Comparison of ENCODE assay signal across 26 cellular contexts in the genomic region with DNA sequence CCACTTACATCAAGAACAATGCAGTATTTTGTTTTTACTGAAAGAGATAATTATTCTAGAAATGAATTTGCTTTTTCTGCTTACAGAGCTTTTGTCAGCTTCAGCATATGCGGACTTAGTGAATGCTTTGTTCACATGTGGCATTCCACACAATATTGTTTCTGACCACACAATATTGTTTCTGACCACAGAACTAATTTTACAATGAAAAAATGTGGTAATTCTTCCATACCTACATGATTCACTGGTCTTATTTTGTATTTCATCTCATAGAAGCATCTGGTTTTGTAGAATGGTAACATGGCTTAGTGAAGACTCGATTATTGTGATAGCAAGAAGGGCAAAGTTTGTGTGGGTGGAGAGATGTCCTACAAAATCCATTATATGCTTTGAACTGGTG.
DNase-seq lines count a peak whose midpoint lies in the region; ATAC-seq, FAIRE-seq and TF ChIP-seq lines count a peak whose summit lies in the region.
"Had no signal": no experiment of that assay in that cellular context is flagged by ENCODE, and none has a peak within 500 bp of the region (broad histone marks: within the 10 kb centered on the region; RNA-seq: fewer than 3 reads in every experiment).

No MANE protein-coding gene starts in this region.

- H3K4me1 ChIP-seq in KMS-11 (ENCODE audit: low read depth, poor library complexity, severe bottlenecking): peaks cover 32% of the 10 kb centered on the region
- H3K4me1 ChIP-seq: Peyer's patch had no signal

- H3K79me2 ChIP-seq in KMS-11 (ENCODE audit: insufficient read depth, low read depth): no peaks in the 10 kb centered on the region

- no peaks in the 10 kb centered on the region; the same call in 1 of the 2 replicates for H3K27me3 ChIP-seq in KMS-11 (ENCODE audit: insufficient read depth, low read depth)
- H3K27me3 ChIP-seq: BLaER1 treated with 17β-estradiol and CSF1 and Interleukin-3, amounts not matched to agents 10 nM and 100 nM; Peyer's patch had no signal

- H3K9ac ChIP-seq in KMS-11: no peak overlapping the region
- H3K9ac ChIP-seq: BLaER1 treated with 17β-estradiol and CSF1 and Interleukin-3, amounts not matched to agents 10 nM and 100 nM; SK-N-SH had no signal

- no peak for TF ChIP-seq CTCF in AG09309 (IDR thresholded peaks at IDR 0.05; ENCODE audit: control insufficient read depth, insufficient read depth, low read depth, low read length, missing control alignments)
- no peak for TF ChIP-seq CTCF in KMS-11 (conservative IDR thresholded peaks at IDR 0.05; ENCODE audit: low read depth, low read length)
- TF ChIP-seq CTCF in astrocyte of the spinal cord (IDR thresholded peaks at IDR 0.05; ENCODE audit: low read depth, low read length): no peak

- no peak for FAIRE-seq in urothelium cell line (lab: Jason Lieb, UNC)
- FAIRE-seq: GM12891 had no signal

- no peaks in the 10 kb centered on the region for H3K36me3 ChIP-seq in KMS-11 (ENCODE audit: insufficient read depth)
- H3K36me3 ChIP-seq: Peyer's patch had no signal

- H3K4me2 ChIP-seq in KMS-11: peak overlapping the region; percentile 41
- H3K4me2 ChIP-seq: BLaER1 treated with 17β-estradiol and CSF1 and Interleukin-3, amounts not matched to agents 10 nM and 100 nM; SK-N-SH had no signal

- in situ Hi-C loops in astrocyte of the spinal cord (cut with HindIII; ENCODE audit: low sequenced_read_pairs): no loop called here

- H4K20me1 ChIP-seq in KMS-11 (ENCODE audit: insufficient read depth): no peaks in the 10 kb centered on the region; the same call in 1 of the 2 replicates
- H4K20me1 ChIP-seq: BLaER1 treated with 17β-estradiol and CSF1 and Interleukin-3, amounts not matched to agents 10 nM and 100 nM had no signal

- no peak overlapping the region for H3K4me3 ChIP-seq in AG09309 (ENCODE audit: control insufficient read depth, low read depth, low read length)
- H3K4me3 ChIP-seq in KMS-11 (IDR thresholded peaks at IDR 0.05; ENCODE audit: insufficient read depth, low read depth, low read length): no peak overlapping the region
- no peak overlapping the region for H3K4me3 ChIP-seq in astrocyte of the spinal cord (ENCODE audit: low read depth, low read length)
- H3K4me3 ChIP-seq: BLaER1 treated with 17β-estradiol and CSF1 and Interleukin-3, amounts not matched to agents 10 nM and 100 nM; Peyer's patch had no signal

- no peak overlapping the region for H2AFZ ChIP-seq in KMS-11 (ENCODE audit: low read depth)

- H3K27ac ChIP-seq in KMS-11: peak overlapping the region; percentile 31; the same call in 1 of the 2 replicates
- H3K27ac ChIP-seq: Peyer's patch had no signal

- ATAC-seq in HG03469 (IDR thresholded peaks at IDR 0.05; ENCODE audit: unreplicated experiment): no peak
- ATAC-seq: HCT116 had no signal

- DNase-seq in AG09309 (ENCODE audit: low read depth) (peak; percentile 62), astrocyte of the spinal cord (ENCODE audit: low read depth, low spot score) (peak; percentile 35), myocyte (ENCODE audit: low read depth) (peak; percentile 37), urothelium cell line (ENCODE audit: low spot score) (no peak), A172 (ENCODE audit: low spot score) (no peak), GF-D8 (lab: John Stamatoyannopoulos, UW) (no peak)
- DNase-seq: 8988T; AML-193; CD4-positive, alpha-beta T cell; DMS53; KG1; NCI-H1092; NCI-H1417 treated with DMSO at 0.1 percent for 48 hours; NCI-H1694 treated with DMSO at 0.1 percent for 48 hours; NCI-H2081; NCI-H2227 treated with DMSO at 0.1 percent for 48 hours; NCI-H526 treated with DMSO at 0.1 percent for 48 hours; OCI-M1; Peyer's patch; SK-N-SH; SW 1271 had no signal

Comparison
In these comparisons a context has a peak if more than half of its experiments do, and no peak if none do; other contexts are left out.
1. DNase-seq: peak in AG09309 (single experiment), astrocyte of the spinal cord (single experiment) and myocyte (single experiment); none in urothelium cell line (single experiment), A172 (single experiment) and GF-D8 (single experiment).